In the genomic region with DNA sequence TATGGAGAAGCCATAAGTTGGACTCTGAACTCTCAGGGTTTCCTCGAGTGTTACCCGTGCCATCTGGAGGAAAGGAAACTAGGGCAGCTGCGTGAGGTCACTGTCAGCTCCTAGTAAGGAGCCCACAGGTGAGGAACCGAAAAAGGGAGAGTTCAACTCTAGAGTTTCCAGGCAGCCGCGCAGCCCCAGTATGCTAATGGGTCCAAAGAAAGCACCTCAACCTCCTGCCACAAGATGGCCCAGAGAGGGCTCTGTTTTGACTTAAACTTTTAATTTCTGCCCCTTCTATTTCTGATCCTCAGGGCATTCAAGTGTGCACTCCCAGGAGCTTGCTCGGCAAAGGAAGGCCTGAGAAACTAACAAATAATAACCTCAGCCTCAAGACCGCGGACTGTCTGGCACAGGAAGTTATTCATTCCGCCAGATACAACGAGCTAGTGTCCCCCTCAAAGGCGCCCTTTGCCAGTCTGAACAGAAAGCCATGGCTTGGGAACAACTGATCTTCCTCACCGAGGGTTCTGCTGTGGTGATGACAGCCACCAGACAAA, we compare ENCODE assay signal across 2 cellular contexts.
TF ChIP-seq lines count a peak whose summit lies in the region.

No MANE protein-coding gene starts in this region.

TF ChIP-seq in GM12891, 5 proteins besides CTCF, POLR2A, EP300 and RAD21 (continued from another document):
- peak; percentile 99 for TF ChIP-seq SPI1 (IDR thresholded peaks at IDR 0.05; ENCODE audit: low read depth, low read length)

TF ChIP-seq in IMR-90, 13 proteins besides CTCF, POLR2A, EP300 and RAD21 (continued from another document):
- no peak for TF ChIP-seq ELK1 (IDR thresholded peaks at IDR 0.05; ENCODE audit: borderline replicate concordance, low read depth, low read length)
